In the genomic region with DNA sequence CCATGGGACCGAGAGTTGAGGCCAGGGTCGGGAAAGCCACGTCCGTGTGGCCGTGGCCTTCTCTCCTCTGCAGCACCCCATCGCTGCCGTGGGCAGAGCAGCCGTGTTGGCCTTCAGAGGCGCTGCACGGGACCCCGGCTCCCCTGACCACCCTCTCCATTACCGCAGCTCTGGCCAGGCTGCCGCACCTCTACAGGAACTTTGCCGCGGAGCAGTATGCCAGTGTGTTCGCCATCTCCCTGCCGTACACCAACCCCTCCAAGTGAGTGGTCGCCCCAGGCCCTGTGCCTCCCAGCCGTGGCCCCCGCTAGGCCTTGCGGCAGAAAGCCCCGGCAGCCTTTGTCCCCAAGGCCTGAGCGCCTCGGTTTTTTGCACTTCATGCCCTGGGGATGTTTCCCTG, we compare ENCODE assay signal across 32 cellular contexts.
"Had no signal": no experiment of that assay in that cellular context is flagged by ENCODE, and none has a peak within 500 bp of the region (broad histone marks: within the 10 kb centered on the region; RNA-seq: fewer than 3 reads in every experiment).

No MANE protein-coding gene starts in this region.

- H3K36me3 ChIP-seq: breast epithelium had no signal

- H3K4me1 ChIP-seq: adrenal gland, ascending aorta, body of pancreas, breast epithelium had no signal

- ATAC-seq: activated naive CD4-positive, alpha-beta T cell treated with anti-CD3 and anti-CD28 coated beads, Interleukin-2, amount 50 U/mL, for 72 hours; activated naive CD8-positive, alpha-beta T cell treated with anti-CD3 and anti-CD28 coated beads, Interleukin-2, amount 50 U/mL, for 24 hours; activated T-cell treated with anti-CD3 and anti-CD28 coated beads, Interleukin-2, amount 50 U/mL, for 4 hours; activated T-cell treated with anti-CD3 and anti-CD28 coated beads, Interleukin-2, amount 50 U/mL, for 72 hours; activated T-helper 17 cell treated with anti-CD3 and anti-CD28 coated beads, Interleukin-2, amount 50 U/mL, for 72 hours; body of pancreas had no signal

- H3K4me3 ChIP-seq: adrenal gland, ascending aorta, body of pancreas, breast epithelium, cardiac muscle cell had no signal

- H3K27ac ChIP-seq: ascending aorta, body of pancreas, brain microvascular endothelial cell, breast epithelium, cardiac muscle cell had no signal

- DNase-seq: activated effector memory CD4-positive, alpha-beta T cell treated with anti-CD3 and anti-CD28 coated beads, Interleukin-2, amount 50 U/mL, for 16 hours; activated effector memory CD4-positive, alpha-beta T cell treated with Interleukin-2 at 50 U/mL for 16 hours; activated gamma-delta T cell; activated gamma-delta T cell treated with Interleukin-2 at 50 U/mL for 16 hours; activated naive CD4-positive, alpha-beta T cell; activated naive CD4-positive, alpha-beta T cell treated with anti-CD3 and anti-CD28 coated beads for 36 hours; activated naive CD4-positive, alpha-beta T cell treated with anti-CD3 and anti-CD28 coated beads, Interleukin-2, amount 10 ng/mL, durations not matched to agents 7 days and 5 days; activated naive CD4-positive, alpha-beta T cell treated with anti-CD3 and anti-CD28 coated beads, Interleukin-2, amount 50 U/mL, for 16 hours; activated naive CD4-positive, alpha-beta T cell treated with Interleukin-2 at 50 U/mL for 16 hours; activated naive CD8-positive, alpha-beta T cell treated with anti-CD3 and anti-CD28 coated beads for 36 hours; activated naive CD8-positive, alpha-beta T cell treated with anti-CD3 and anti-CD28 coated beads, Interleukin-2, amount 10 ng/mL, durations not matched to agents 7 days and 5 days; activated naive CD8-positive, alpha-beta T cell treated with anti-CD3 and anti-CD28 coated beads, Interleukin-2, amount 50 U/mL, for 24 hours; activated T-cell treated with anti-CD3 and anti-CD28 coated beads, Interleukin-2, amount 50 U/mL, for 1 hour; activated T-cell treated with anti-CD3 and anti-CD28 coated beads, Interleukin-2, amount 50 U/mL, for 24 hours; activated T-cell treated with anti-CD3 and anti-CD28 coated beads, Interleukin-2, amount 50 U/mL, for 4 hours; activated T-cell treated with anti-CD3 and anti-CD28 coated beads, Interleukin-2, amount 50 U/mL, for 48 hours; activated T-cell treated with anti-CD3 and anti-CD28 coated beads, Interleukin-2, amount 50 U/mL, for 72 hours; amniotic stem cell; amygdala; anterior cingulate cortex; aorta; body of pancreas; brain microvascular endothelial cell; caudate nucleus; central memory CD4-positive, alpha-beta T cell; cerebellar nuclear complex had no signal

- H3K27me3 ChIP-seq: adrenal gland, ascending aorta, body of pancreas, brain microvascular endothelial cell, breast epithelium, cardiac muscle cell had no signal

- H3K9me3 ChIP-seq: adrenal gland, ascending aorta, body of pancreas, breast epithelium had no signal
